8 cellular contexts compared by ENCODE assay signal in genomic region chr1:58883888-58884482, GRCh38.
DNase-seq lines count a peak whose midpoint lies in the region; ATAC-seq, FAIRE-seq and TF ChIP-seq lines count a peak whose summit lies in the region.

No MANE protein-coding gene starts in this region.

- TF ChIP-seq CTCF in RWPE2 (IDR thresholded peaks at IDR 0.05; ENCODE audit: poor library complexity, severe bottlenecking) (no peak), kidney (IDR thresholded peaks at IDR 0.05; ENCODE audit: borderline replicate concordance, extremely low read depth, insufficient read depth) (no peak), omental fat pad (IDR thresholded peaks at IDR 0.05) (no peak)

- DNase-seq in CD1c-positive myeloid dendritic cell (ENCODE audit: extremely low spot score), result peak; percentile 67
- DNase-seq in RWPE2 (ENCODE audit: low spot score), result no peak
- DNase-seq in kidney, result no peak
- no peak for DNase-seq in sciatic nerve (ENCODE audit: low spot score)
- DNase-seq in effector CD4-positive, alpha-beta T cell, result no peak
- DNase-seq in activated T-cell treated with anti-CD3 and anti-CD28 coated beads, Interleukin-2, amount 50 U/mL, for 48 hours, result no peak
- no peak for DNase-seq in omental fat pad (ENCODE audit: low spot score)

- no peak overlapping the region for H3K9ac ChIP-seq in kidney (ENCODE audit: low read length in 2 of 2)

- ATAC-seq in HG02623 (IDR thresholded peaks at IDR 0.05; ENCODE audit: unreplicated experiment) (peak; percentile 77), RWPE2 (ENCODE audit: low read depth) (no peak), sciatic nerve (no peak), omental fat pad (ENCODE audit: low FRiP score) (no peak)

- H3K36me3 ChIP-seq in RWPE2 (ENCODE audit: low read depth), result no peaks in the 10 kb centered on the region
- no peaks in the 10 kb centered on the region for H3K36me3 ChIP-seq in kidney (ENCODE audit: control insufficient read depth in 1 of 2, insufficient read depth in 2 of 2, low read length in 2 of 2)

- H3K4me1 ChIP-seq in RWPE2 (ENCODE audit: insufficient read depth, poor library complexity, severe bottlenecking) (peaks cover 27% of the 10 kb centered on the region), kidney (ENCODE audit: control insufficient read depth in 1 of 2, insufficient read depth in 1 of 2, low read depth in 1 of 2, low read length in 2 of 2) (peaks cover 8 to 16% of the 10 kb centered on the region in 2 donors)

- H3K4me3 ChIP-seq in RWPE2 (ENCODE audit: severe bottlenecking) (no peak overlapping the region), kidney (ENCODE audit: low read length in 2 of 2) (no peak overlapping the region)

- H3K9me3 ChIP-seq in RWPE2 (ENCODE audit: severe bottlenecking) (no peaks in the 10 kb centered on the region), kidney (ENCODE audit: control insufficient read depth in 1 of 2, low read length in 2 of 2) (no peaks in the 10 kb centered on the region)

- no peak for FAIRE-seq in kidney (lab: Jason Lieb, UNC)

- H3K27me3 ChIP-seq in RWPE2 (ENCODE audit: insufficient read depth, poor library complexity, severe bottlenecking), result no peaks in the 10 kb centered on the region

- intact Hi-C loops in kidney (cut with DNase I), result no loop called here
- intact Hi-C loops in sciatic nerve (cut with DNase I), result no loop called here

- H3K27ac ChIP-seq in RWPE2 (ENCODE audit: poor library complexity, severe bottlenecking) (peak overlapping the region; percentile 92), kidney (ENCODE audit: low read depth in 2 of 2, low read length in 2 of 2) (peak overlapping the region; percentile 32 to 51)
